Comparison of ENCODE assay signal across 1 cellular context in genomic region chr3:188746291-188746783, GRCh38.
TF ChIP-seq lines count a peak whose summit lies in the region.

No MANE protein-coding gene starts in this region.

TF ChIP-seq in HepG2, 621 proteins besides CTCF, POLR2A, EP300 and RAD21 (continued from another document and continues in another):
- TF ChIP-seq ZNF710 (CRISPR knock-in tag; IDR thresholded peaks at IDR 0.05; ENCODE audit: borderline replicate concordance), result peak; percentile 95
- no peak for TF ChIP-seq NONO (IDR thresholded peaks at IDR 0.05)
- peak; percentile 52; the same call in 1 of the 2 replicates for TF ChIP-seq NONO (CRISPR knock-in tag; conservative IDR thresholded peaks at IDR 0.05)
- TF ChIP-seq GATAD2A (CRISPR knock-in tag; IDR thresholded peaks at IDR 0.05), result peak; percentile 100
- no peak for TF ChIP-seq CSRNP2 (CRISPR knock-in tag; conservative IDR thresholded peaks at IDR 0.05; ENCODE audit: low read depth)
- no peak for TF ChIP-seq NPAS2 (CRISPR knock-in tag; IDR thresholded peaks at IDR 0.05; ENCODE audit: borderline replicate concordance)
- TF ChIP-seq RFX3 (CRISPR knock-in tag; IDR thresholded peaks at IDR 0.05), result peak; percentile 26; the same call in 1 of the 2 replicates
- no peak for TF ChIP-seq NFKB2 (CRISPR knock-in tag; IDR thresholded peaks at IDR 0.05; ENCODE audit: borderline replicate concordance)
- TF ChIP-seq MEIS2 (CRISPR knock-in tag; IDR thresholded peaks at IDR 0.05), result peak; percentile 90
- TF ChIP-seq ZBTB43 (CRISPR knock-in tag; conservative IDR thresholded peaks at IDR 0.05), result peak; percentile 95
- TF ChIP-seq MED8 (CRISPR knock-in tag; IDR thresholded peaks at IDR 0.05; ENCODE audit: insufficient replicate concordance), result peak; percentile 99
- TF ChIP-seq SALL1 (CRISPR knock-in tag; IDR thresholded peaks at IDR 0.05), result peak; percentile 90; the same call in 1 of the 2 replicates
- no peak for TF ChIP-seq MTA1 (CRISPR knock-in tag; IDR thresholded peaks at IDR 0.05; ENCODE audit: borderline replicate concordance)
- peak; percentile 64; the same call in 1 of the 2 replicates for TF ChIP-seq ZNF275 (CRISPR knock-in tag; IDR thresholded peaks at IDR 0.05; ENCODE audit: borderline replicate concordance)
- peak; percentile 94 for TF ChIP-seq KDM3A (CRISPR knock-in tag; IDR thresholded peaks at IDR 0.05; ENCODE audit: low read depth)
- peak; percentile 88; the same call in 1 of the 2 replicates for TF ChIP-seq DDIT3 (CRISPR knock-in tag; IDR thresholded peaks at IDR 0.05)
- TF ChIP-seq ZBTB37 (CRISPR knock-in tag; IDR thresholded peaks at IDR 0.05), result 0 out of 2 replicates have a peak, but pooled peaks have one; percentile 33
- TF ChIP-seq ATF4 (CRISPR knock-in tag; IDR thresholded peaks at IDR 0.05), result peak; percentile 96 to 99
- TF ChIP-seq RERE (CRISPR knock-in tag; IDR thresholded peaks at IDR 0.05; ENCODE audit: low read depth), result peak; percentile 97
- TF ChIP-seq CBX5 (CRISPR knock-in tag; IDR thresholded peaks at IDR 0.05; ENCODE audit: borderline replicate concordance), result no peak
- TF ChIP-seq ZKSCAN5 (CRISPR knock-in tag; IDR thresholded peaks at IDR 0.05), result no peak
- no peak for TF ChIP-seq FLYWCH1 (CRISPR knock-in tag; IDR thresholded peaks at IDR 0.05)
- TF ChIP-seq ATF2 (CRISPR knock-in tag; IDR thresholded peaks at IDR 0.05), result peak; percentile 96
- peak; percentile 91; the same call in 1 of the 2 replicates for TF ChIP-seq ZNF331 (CRISPR knock-in tag; IDR thresholded peaks at IDR 0.05)
- TF ChIP-seq REPIN1 (CRISPR knock-in tag; IDR thresholded peaks at IDR 0.05; ENCODE audit: borderline replicate concordance, low read depth), result peak; percentile 83
- no peak for TF ChIP-seq ZNF850 (CRISPR knock-in tag; conservative IDR thresholded peaks at IDR 0.05)
- peak; percentile 99 for TF ChIP-seq FOXP4 (CRISPR knock-in tag; IDR thresholded peaks at IDR 0.05)
- TF ChIP-seq ZNF563 (CRISPR knock-in tag; IDR thresholded peaks at IDR 0.05), result no peak
- peak; percentile 59 for TF ChIP-seq RBM22 (optimal IDR thresholded peaks at IDR 0.05; ENCODE audit: low read length)
- no peak for TF ChIP-seq NR1H2 (CRISPR knock-in tag; IDR thresholded peaks at IDR 0.05; ENCODE audit: borderline replicate concordance, low read depth)
- TF ChIP-seq KAT2B (IDR thresholded peaks at IDR 0.05; ENCODE audit: borderline replicate concordance, low read depth, low read length), result no peak
- 0 out of 2 replicates have a peak, but pooled peaks have one; percentile 22 for TF ChIP-seq TGIF2 (CRISPR knock-in tag; IDR thresholded peaks at IDR 0.05)
- peak; percentile 93 for TF ChIP-seq HMG20B (CRISPR knock-in tag; conservative IDR thresholded peaks at IDR 0.05)
- TF ChIP-seq SYNCRIP (IDR thresholded peaks at IDR 0.05; ENCODE audit: insufficient read depth, low read depth, low read length), result no peak
- TF ChIP-seq ZBTB26 (CRISPR knock-in tag; IDR thresholded peaks at IDR 0.05; ENCODE audit: borderline replicate concordance), result no peak
- peak; percentile 94; the same call in 1 of the 2 replicates for TF ChIP-seq KDM4B (CRISPR knock-in tag; IDR thresholded peaks at IDR 0.05)
- TF ChIP-seq PAX8 (CRISPR knock-in tag; IDR thresholded peaks at IDR 0.05; ENCODE audit: borderline replicate concordance), result no peak
- no peak for TF ChIP-seq KLF15 (CRISPR knock-in tag; IDR thresholded peaks at IDR 0.05; ENCODE audit: borderline replicate concordance)
- peak; percentile 73; the same call in 1 of the 2 replicates for TF ChIP-seq MTF1 (CRISPR knock-in tag; IDR thresholded peaks at IDR 0.05)
